Comparison of ENCODE assay signal across 1 cellular context in the genomic region with DNA sequence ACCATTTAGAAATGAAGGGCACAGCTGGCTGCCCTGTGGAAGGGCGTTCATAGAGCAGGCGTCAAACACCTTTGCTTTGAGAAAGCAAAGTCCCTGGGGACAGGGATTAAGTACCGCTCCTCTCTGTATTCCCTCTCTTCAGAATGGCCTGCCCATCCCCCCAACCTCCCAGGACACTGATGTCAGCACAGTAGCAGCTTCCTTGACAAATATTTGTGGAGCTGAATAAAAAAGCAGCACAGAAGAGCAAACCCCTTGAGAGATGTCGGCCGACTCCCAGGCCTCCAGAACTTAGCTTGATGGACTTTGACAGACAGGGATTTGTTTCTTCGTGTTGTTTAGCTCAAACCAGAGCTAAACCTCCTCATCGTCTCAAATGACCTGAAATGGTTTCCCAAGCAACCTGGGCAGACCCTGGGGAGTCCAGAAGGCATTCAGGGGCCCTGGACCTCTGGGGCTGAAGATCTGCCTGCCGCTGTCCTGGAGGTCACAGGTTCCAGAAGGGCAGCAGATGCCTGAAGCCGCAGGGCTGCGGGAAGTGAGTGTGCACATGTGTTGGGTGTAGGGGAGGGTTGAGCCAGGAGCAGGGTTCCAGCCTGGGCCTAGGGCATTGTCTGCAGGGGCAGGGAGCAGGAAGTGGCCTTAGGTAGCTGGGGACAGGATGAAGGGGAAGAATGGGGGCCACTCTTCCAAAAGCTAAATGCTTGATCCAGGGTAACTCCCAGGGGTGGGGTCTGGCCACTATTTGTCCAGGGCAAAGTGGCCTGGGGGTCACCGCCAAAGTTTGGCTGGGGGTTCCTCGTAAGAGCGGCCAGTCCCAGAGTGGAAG.
A peak's percentile ranks its signal among the peaks of the same experiment; 100 is the strongest.
TF ChIP-seq lines count a peak whose summit lies in the region.

No MANE protein-coding gene starts in this region.

TF ChIP-seq in HepG2, 621 proteins besides CTCF, POLR2A, EP300 and RAD21 (continued from another document and continues in another):
- TF ChIP-seq, protein P1, sequence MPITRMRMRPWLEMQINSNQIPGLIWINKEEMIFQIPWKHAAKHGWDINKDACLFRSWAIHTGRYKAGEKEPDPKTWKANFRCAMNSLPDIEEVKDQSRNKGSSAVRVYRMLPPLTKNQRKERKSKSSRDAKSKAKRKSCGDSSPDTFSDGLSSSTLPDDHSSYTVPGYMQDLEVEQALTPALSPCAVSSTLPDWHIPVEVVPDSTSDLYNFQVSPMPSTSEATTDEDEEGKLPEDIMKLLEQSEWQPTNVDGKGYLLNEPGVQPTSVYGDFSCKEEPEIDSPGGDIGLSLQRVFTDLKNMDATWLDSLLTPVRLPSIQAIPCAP (CRISPR knock-in tag; IDR thresholded peaks at IDR 0.05; ENCODE audit: low read depth), result 0 out of 2 replicates have a peak, but pooled peaks have one; percentile 14
- TF ChIP-seq, protein P2, sequence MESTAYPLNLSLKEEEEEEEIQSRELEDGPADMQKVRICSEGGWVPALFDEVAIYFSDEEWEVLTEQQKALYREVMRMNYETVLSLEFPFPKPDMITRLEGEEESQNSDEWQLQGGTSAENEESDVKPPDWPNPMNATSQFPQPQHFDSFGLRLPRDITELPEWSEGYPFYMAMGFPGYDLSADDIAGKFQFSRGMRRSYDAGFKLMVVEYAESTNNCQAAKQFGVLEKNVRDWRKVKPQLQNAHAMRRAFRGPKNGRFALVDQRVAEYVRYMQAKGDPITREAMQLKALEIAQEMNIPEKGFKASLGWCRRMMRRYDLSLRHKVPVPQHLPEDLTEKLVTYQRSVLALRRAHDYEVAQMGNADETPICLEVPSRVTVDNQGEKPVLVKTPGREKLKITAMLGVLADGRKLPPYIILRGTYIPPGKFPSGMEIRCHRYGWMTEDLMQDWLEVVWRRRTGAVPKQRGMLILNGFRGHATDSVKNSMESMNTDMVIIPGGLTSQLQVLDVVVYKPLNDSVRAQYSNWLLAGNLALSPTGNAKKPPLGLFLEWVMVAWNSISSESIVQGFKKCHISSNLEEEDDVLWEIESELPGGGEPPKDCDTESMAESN (CRISPR knock-in tag; conservative IDR thresholded peaks at IDR 0.05), result peak; percentile 60; the same call in 1 of the 2 replicates
- TF ChIP-seq RAD51 (IDR thresholded peaks at IDR 0.05; ENCODE audit: borderline replicate concordance), result no peak
- peak; percentile 37; the same call in 1 of the 2 replicates for TF ChIP-seq NR2C2 (CRISPR knock-in tag; IDR thresholded peaks at IDR 0.05; ENCODE audit: borderline replicate concordance)
- no peak for TF ChIP-seq SP4 (CRISPR knock-in tag; IDR thresholded peaks at IDR 0.05)
- TF ChIP-seq, protein P3, sequence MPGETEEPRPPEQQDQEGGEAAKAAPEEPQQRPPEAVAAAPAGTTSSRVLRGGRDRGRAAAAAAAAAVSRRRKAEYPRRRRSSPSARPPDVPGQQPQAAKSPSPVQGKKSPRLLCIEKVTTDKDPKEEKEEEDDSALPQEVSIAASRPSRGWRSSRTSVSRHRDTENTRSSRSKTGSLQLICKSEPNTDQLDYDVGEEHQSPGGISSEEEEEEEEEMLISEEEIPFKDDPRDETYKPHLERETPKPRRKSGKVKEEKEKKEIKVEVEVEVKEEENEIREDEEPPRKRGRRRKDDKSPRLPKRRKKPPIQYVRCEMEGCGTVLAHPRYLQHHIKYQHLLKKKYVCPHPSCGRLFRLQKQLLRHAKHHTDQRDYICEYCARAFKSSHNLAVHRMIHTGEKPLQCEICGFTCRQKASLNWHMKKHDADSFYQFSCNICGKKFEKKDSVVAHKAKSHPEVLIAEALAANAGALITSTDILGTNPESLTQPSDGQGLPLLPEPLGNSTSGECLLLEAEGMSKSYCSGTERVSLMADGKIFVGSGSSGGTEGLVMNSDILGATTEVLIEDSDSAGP (CRISPR knock-in tag; IDR thresholded peaks at IDR 0.05; ENCODE audit: borderline replicate concordance), result peak; percentile 69; the same call in 1 of the 2 replicates
- TF ChIP-seq, protein P4, sequence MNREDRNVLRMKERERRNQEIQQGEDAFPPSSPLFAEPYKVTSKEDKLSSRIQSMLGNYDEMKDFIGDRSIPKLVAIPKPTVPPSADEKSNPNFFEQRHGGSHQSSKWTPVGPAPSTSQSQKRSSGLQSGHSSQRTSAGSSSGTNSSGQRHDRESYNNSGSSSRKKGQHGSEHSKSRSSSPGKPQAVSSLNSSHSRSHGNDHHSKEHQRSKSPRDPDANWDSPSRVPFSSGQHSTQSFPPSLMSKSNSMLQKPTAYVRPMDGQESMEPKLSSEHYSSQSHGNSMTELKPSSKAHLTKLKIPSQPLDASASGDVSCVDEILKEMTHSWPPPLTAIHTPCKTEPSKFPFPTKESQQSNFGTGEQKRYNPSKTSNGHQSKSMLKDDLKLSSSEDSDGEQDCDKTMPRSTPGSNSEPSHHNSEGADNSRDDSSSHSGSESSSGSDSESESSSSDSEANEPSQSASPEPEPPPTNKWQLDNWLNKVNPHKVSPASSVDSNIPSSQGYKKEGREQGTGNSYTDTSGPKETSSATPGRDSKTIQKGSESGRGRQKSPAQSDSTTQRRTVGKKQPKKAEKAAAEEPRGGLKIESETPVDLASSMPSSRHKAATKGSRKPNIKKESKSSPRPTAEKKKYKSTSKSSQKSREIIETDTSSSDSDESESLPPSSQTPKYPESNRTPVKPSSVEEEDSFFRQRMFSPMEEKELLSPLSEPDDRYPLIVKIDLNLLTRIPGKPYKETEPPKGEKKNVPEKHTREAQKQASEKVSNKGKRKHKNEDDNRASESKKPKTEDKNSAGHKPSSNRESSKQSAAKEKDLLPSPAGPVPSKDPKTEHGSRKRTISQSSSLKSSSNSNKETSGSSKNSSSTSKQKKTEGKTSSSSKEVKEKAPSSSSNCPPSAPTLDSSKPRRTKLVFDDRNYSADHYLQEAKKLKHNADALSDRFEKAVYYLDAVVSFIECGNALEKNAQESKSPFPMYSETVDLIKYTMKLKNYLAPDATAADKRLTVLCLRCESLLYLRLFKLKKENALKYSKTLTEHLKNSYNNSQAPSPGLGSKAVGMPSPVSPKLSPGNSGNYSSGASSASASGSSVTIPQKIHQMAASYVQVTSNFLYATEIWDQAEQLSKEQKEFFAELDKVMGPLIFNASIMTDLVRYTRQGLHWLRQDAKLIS (CRISPR knock-in tag; IDR thresholded peaks at IDR 0.05), result peak; percentile 94
- TF ChIP-seq ELF1 (CRISPR knock-in tag; IDR thresholded peaks at IDR 0.05), result 0 out of 2 replicates have a peak, but pooled peaks have one; percentile 35
- TF ChIP-seq MED13 (CRISPR knock-in tag; IDR thresholded peaks at IDR 0.05), result no peak
- TF ChIP-seq, protein P5, sequence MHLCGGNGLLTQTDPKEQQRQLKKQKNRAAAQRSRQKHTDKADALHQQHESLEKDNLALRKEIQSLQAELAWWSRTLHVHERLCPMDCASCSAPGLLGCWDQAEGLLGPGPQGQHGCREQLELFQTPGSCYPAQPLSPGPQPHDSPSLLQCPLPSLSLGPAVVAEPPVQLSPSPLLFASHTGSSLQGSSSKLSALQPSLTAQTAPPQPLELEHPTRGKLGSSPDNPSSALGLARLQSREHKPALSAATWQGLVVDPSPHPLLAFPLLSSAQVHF (CRISPR knock-in tag; IDR thresholded peaks at IDR 0.05), result no peak
- TF ChIP-seq ZNF124 (CRISPR knock-in tag; IDR thresholded peaks at IDR 0.05), result no peak
- TF ChIP-seq KDM3A (CRISPR knock-in tag; IDR thresholded peaks at IDR 0.05; ENCODE audit: low read depth), result peak; percentile 61; the same call in 1 of the 2 replicates
- TF ChIP-seq U2AF2 (IDR thresholded peaks at IDR 0.05; ENCODE audit: low read depth, low read length), result no peak
- TF ChIP-seq, protein P6, sequence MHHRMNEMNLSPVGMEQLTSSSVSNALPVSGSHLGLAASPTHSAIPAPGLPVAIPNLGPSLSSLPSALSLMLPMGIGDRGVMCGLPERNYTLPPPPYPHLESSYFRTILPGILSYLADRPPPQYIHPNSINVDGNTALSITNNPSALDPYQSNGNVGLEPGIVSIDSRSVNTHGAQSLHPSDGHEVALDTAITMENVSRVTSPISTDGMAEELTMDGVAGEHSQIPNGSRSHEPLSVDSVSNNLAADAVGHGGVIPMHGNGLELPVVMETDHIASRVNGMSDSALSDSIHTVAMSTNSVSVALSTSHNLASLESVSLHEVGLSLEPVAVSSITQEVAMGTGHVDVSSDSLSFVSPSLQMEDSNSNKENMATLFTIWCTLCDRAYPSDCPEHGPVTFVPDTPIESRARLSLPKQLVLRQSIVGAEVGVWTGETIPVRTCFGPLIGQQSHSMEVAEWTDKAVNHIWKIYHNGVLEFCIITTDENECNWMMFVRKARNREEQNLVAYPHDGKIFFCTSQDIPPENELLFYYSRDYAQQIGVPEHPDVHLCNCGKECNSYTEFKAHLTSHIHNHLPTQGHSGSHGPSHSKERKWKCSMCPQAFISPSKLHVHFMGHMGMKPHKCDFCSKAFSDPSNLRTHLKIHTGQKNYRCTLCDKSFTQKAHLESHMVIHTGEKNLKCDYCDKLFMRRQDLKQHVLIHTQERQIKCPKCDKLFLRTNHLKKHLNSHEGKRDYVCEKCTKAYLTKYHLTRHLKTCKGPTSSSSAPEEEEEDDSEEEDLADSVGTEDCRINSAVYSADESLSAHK (CRISPR knock-in tag; IDR thresholded peaks at IDR 0.05; ENCODE audit: borderline replicate concordance), result no peak
- no peak for TF ChIP-seq RORA (CRISPR knock-in tag; IDR thresholded peaks at IDR 0.05)
- peak; percentile 35; the same call in 1 of the 2 replicates for TF ChIP-seq GATAD1 (CRISPR knock-in tag; IDR thresholded peaks at IDR 0.05)
- TF ChIP-seq ZNF205 (CRISPR knock-in tag; IDR thresholded peaks at IDR 0.05), result 0 out of 2 replicates have a peak, but pooled peaks have one; percentile 71
- TF ChIP-seq, protein P7, sequence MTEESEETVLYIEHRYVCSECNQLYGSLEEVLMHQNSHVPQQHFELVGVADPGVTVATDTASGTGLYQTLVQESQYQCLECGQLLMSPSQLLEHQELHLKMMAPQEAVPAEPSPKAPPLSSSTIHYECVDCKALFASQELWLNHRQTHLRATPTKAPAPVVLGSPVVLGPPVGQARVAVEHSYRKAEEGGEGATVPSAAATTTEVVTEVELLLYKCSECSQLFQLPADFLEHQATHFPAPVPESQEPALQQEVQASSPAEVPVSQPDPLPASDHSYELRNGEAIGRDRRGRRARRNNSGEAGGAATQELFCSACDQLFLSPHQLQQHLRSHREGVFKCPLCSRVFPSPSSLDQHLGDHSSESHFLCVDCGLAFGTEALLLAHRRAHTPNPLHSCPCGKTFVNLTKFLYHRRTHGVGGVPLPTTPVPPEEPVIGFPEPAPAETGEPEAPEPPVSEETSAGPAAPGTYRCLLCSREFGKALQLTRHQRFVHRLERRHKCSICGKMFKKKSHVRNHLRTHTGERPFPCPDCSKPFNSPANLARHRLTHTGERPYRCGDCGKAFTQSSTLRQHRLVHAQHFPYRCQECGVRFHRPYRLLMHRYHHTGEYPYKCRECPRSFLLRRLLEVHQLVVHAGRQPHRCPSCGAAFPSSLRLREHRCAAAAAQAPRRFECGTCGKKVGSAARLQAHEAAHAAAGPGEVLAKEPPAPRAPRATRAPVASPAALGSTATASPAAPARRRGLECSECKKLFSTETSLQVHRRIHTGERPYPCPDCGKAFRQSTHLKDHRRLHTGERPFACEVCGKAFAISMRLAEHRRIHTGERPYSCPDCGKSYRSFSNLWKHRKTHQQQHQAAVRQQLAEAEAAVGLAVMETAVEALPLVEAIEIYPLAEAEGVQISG (CRISPR knock-in tag; IDR thresholded peaks at IDR 0.05), result peak; percentile 55; the same call in 1 of the 2 replicates
- TF ChIP-seq, protein P8, sequence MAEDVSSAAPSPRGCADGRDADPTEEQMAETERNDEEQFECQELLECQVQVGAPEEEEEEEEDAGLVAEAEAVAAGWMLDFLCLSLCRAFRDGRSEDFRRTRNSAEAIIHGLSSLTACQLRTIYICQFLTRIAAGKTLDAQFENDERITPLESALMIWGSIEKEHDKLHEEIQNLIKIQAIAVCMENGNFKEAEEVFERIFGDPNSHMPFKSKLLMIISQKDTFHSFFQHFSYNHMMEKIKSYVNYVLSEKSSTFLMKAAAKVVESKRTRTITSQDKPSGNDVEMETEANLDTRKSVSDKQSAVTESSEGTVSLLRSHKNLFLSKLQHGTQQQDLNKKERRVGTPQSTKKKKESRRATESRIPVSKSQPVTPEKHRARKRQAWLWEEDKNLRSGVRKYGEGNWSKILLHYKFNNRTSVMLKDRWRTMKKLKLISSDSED (CRISPR knock-in tag; IDR thresholded peaks at IDR 0.05), result 0 out of 2 replicates have a peak, but pooled peaks have one; percentile 80
- peak; percentile 38; the same call in 1 of the 2 replicates for TF ChIP-seq KDM2A (CRISPR knock-in tag; IDR thresholded peaks at IDR 0.05; ENCODE audit: borderline replicate concordance, low read depth)
- peak; percentile 79 for TF ChIP-seq POLR2G (IDR thresholded peaks at IDR 0.05; ENCODE audit: low read depth, low read length)
- no peak for TF ChIP-seq ZNF20 (CRISPR knock-in tag; IDR thresholded peaks at IDR 0.05)
- TF ChIP-seq, protein P9, sequence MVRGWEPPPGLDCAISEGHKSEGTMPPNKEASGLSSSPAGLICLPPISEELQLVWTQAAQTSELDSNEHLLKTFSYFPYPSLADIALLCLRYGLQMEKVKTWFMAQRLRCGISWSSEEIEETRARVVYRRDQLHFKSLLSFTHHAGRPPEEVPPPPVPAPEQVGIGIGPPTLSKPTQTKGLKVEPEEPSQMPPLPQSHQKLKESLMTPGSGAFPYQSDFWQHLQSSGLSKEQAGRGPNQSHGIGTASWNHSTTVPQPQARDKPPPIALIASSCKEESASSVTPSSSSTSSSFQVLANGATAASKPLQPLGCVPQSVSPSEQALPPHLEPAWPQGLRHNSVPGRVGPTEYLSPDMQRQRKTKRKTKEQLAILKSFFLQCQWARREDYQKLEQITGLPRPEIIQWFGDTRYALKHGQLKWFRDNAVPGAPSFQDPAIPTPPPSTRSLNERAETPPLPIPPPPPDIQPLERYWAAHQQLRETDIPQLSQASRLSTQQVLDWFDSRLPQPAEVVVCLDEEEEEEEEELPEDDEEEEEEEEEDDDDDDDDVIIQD (CRISPR knock-in tag; IDR thresholded peaks at IDR 0.05; ENCODE audit: low read depth), result peak; percentile 54; the same call in 1 of the 2 replicates
- no peak for TF ChIP-seq EZH2 (conservative IDR thresholded peaks at IDR 0.05; ENCODE audit: low read depth, low read length)
- TF ChIP-seq TP53 (CRISPR knock-in tag; conservative IDR thresholded peaks at IDR 0.05), result no peak
- no peak for TF ChIP-seq SOX13 (IDR thresholded peaks at IDR 0.05)
- TF ChIP-seq SOX13 (CRISPR knock-in tag; conservative IDR thresholded peaks at IDR 0.05 in 1 of 2, IDR thresholded peaks at IDR 0.05 in 1 of 2), result peak in 1 of 2 experiments; percentile 42; a peak in 2 of 4 replicates
